8 cellular contexts compared by ENCODE assay signal in genomic region chr17:32445075-32445427, GRCh38. TPM values are rescaled to one million over a fixed set of nuclear protein-coding genes. Genes with fewer than 3 reads are reported as not detected.
DNase-seq lines count a peak whose midpoint lies in the region; ATAC-seq, FAIRE-seq and TF ChIP-seq lines count a peak whose summit lies in the region.

No MANE protein-coding gene starts in this region.

- peak; percentile 15 for ATAC-seq in HG02571 (IDR thresholded peaks at IDR 0.05; ENCODE audit: unreplicated experiment)
- peak; percentile 73 for ATAC-seq in K562

- H2AFZ ChIP-seq in K562 (ENCODE audit: low read depth, low read length), result peak overlapping the region; percentile 88

- POLR2A ChIA-PET in K562 (lab: Yijun Ruan, JAX), result interaction anchor here (0.6 to 1.6 kb wide), 8 partner anchors 17 to 814 kb away, joined by 3 to 8 read pairs (median 4); no protein-coding TSS in a partner anchor

- H3K36me3 ChIP-seq in K562 (ENCODE audit: control insufficient read depth, insufficient read depth, low read length), result peaks cover 53% of the 10 kb centered on the region

- peak overlapping the region; percentile 99 for H3K4me3 ChIP-seq in K562

- TF ChIP-seq POLR2A in K562 (conservative IDR thresholded peaks at IDR 0.05), result no peak

- TF ChIP-seq RAD21 in K562 (CRISPR knock-in tag; conservative IDR thresholded peaks at IDR 0.05 in 1 of 2, IDR thresholded peaks at IDR 0.05 in 1 of 2), result no peak

- intact Hi-C loops in K562 (cut with micrococcal nuclease), result loop anchor here (2.0 to 10.0 kb wide), 2 partner anchors 70 to 102 kb away; partner anchors contain the start of gene C17orf75

- H4K20me1 ChIP-seq in K562 (replicated peaks; ENCODE audit: control insufficient read depth, insufficient read depth, low read length), result peaks cover 8% of the 10 kb centered on the region; the same call in 1 of the 2 replicates

- H3K79me2 ChIP-seq in K562 (ENCODE audit: control insufficient read depth, insufficient read depth, low read length), result peaks cover 60% of the 10 kb centered on the region

- TF ChIP-seq CTCF in K562 (IDR thresholded peaks at IDR 0.05 in 2 of 3, conservative IDR thresholded peaks at IDR 0.05 in 1 of 3; ENCODE audit: insufficient read depth in 2 of 3, low read depth in 1 of 3, low read length in 3 of 3), result 0 out of 6 replicates have a peak, but pooled peaks of 1 of the 3 experiments have one; percentile 9

- peak overlapping the region; percentile 94 for H3K4me2 ChIP-seq in K562 (ENCODE audit: insufficient read depth, low read length)

- BruUV-seq in K562 (replicated peaks; lab: Mats Ljungman, UMichigan), result no TSS peak

- under 1% methylated on average over 15 of the region's 15 CpGs for WGBS in K562 (ENCODE audit: insufficient coverage, low coverage, missing lambda C conversion rate)

- peak; percentile 77 for DNase-seq in EH (ENCODE audit: low read depth)
- peak; percentile 15 for DNase-seq in RPMI8226
- peak; percentile 24 to 71 (median 39) for DNase-seq in K562 (ENCODE audit: extremely low read depth in 1 of 4, low spot score in 3 of 4)
- DNase-seq in iris pigment epithelial cell (ENCODE audit: low read depth), result peak; percentile 82
- DNase-seq in stimulated activated CD4-positive, alpha-beta T cell treated with anti-CD3 and anti-CD28 coated beads, Interleukin-12 subunit alpha, Interleukin-12 subunit beta, amount 100 ng/mL, for 48 hours (ENCODE audit: low read depth in 2 of 3, low spot score in 1 of 3), result peak; percentile 6 to 22 (median 21)
- no peak for DNase-seq in GDM1 (lab: John Stamatoyannopoulos, UW)
- DNase-seq in KG1 (lab: John Stamatoyannopoulos, UW), result no peak

- no peaks in the 10 kb centered on the region for H3K27me3 ChIP-seq in K562 (ENCODE audit: control insufficient read depth in 2 of 2, insufficient read depth in 2 of 2, low read length in 2 of 2)

- CTCF ChIA-PET in K562 (lab: Yijun Ruan, JAX; ENCODE audit: low intra/inter-chr PET ratio), result no interaction called here

- H3K9me1 ChIP-seq in K562 (ENCODE audit: control insufficient read depth, insufficient read depth, low read length), result no peaks in the 10 kb centered on the region

- H3K9ac ChIP-seq in K562 (ENCODE audit: insufficient read depth in 1 of 2, low read depth in 2 of 2, low read length in 2 of 2), result peak overlapping the region; percentile 98 to 99

- peaks cover 11 to 17% of the 10 kb centered on the region in 2 experiments; a peak in 4 of 5 replicates for H3K4me1 ChIP-seq in K562 (replicated peaks in 1 of 2; ENCODE audit: control insufficient read depth in 2 of 2, insufficient read depth in 2 of 2, low read length in 2 of 2)

- H3K9me3 ChIP-seq in K562 (replicated peaks; ENCODE audit: control insufficient read depth, insufficient read depth, low read depth, low read length), result no peaks in the 10 kb centered on the region

- no peak for TF ChIP-seq EP300 in K562 (IDR thresholded peaks at IDR 0.05; ENCODE audit: low read length)

- peak; percentile 67 for FAIRE-seq in K562 (lab: Jason Lieb, UNC)

- in situ Hi-C loops in K562 (cut with MboI), result no loop called here

- H3K27ac ChIP-seq in K562 (ENCODE audit: extremely low read depth, low read depth, low read length), result peak overlapping the region; percentile 95

TF ChIP-seq in K562, 482 proteins besides CTCF, POLR2A, EP300 and RAD21 (continues in another document):
- no peak for TF ChIP-seq ZNF212 (CRISPR knock-in tag; IDR thresholded peaks at IDR 0.05)
- no peak for TF ChIP-seq MTA1 (IDR thresholded peaks at IDR 0.05; ENCODE audit: borderline replicate concordance)
- TF ChIP-seq, protein P1, sequence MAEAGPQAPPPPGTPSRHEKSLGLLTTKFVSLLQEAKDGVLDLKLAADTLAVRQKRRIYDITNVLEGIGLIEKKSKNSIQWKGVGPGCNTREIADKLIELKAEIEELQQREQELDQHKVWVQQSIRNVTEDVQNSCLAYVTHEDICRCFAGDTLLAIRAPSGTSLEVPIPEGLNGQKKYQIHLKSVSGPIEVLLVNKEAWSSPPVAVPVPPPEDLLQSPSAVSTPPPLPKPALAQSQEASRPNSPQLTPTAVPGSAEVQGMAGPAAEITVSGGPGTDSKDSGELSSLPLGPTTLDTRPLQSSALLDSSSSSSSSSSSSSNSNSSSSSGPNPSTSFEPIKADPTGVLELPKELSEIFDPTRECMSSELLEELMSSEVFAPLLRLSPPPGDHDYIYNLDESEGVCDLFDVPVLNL (CRISPR knock-in tag; IDR thresholded peaks at IDR 0.05; ENCODE audit: low read depth), result no peak
- TF ChIP-seq CEBPZ (IDR thresholded peaks at IDR 0.05; ENCODE audit: borderline replicate concordance, low read depth, low read length), result no peak
- no peak for TF ChIP-seq ZNF785 (CRISPR knock-in tag; IDR thresholded peaks at IDR 0.05)
- TF ChIP-seq SIN3A (IDR thresholded peaks at IDR 0.05; ENCODE audit: borderline replicate concordance in 2 of 2, control insufficient read depth in 1 of 2, low read depth in 2 of 2, low read length in 2 of 2), result peak; percentile 8 to 53; a peak in 2 of 4 replicates
- TF ChIP-seq SP2 (IDR thresholded peaks at IDR 0.05; ENCODE audit: extremely low read depth, low read depth, low read length, poor library complexity, severe bottlenecking), result no peak
- no peak for TF ChIP-seq CBFA2T2 (conservative IDR thresholded peaks at IDR 0.05)
- no peak for TF ChIP-seq PHF20 (IDR thresholded peaks at IDR 0.05; ENCODE audit: partially characterized antibody)
- no peak for TF ChIP-seq ZNF583 (CRISPR knock-in tag; IDR thresholded peaks at IDR 0.05)

RNA-seq across cellular contexts. Expression of gene PSMD11, which starts 0.7 kb away (rescaled TPM):
- 182 and 249 TPM in 2 replicates for total RNA-seq in K562 (2011; cell fraction: chromatin; rRNA removed; ENCODE audit: low replicate concordance)
- 104 and 110 TPM in 2 replicates for total RNA-seq in K562 (2011; cell fraction: nucleolus; rRNA removed)
- total RNA-seq in K562 (2011; cell fraction: nucleoplasm; rRNA removed), result 139 and 186 TPM in 2 replicates
- 77.1 and 104 TPM in 2 replicates for total RNA-seq in K562 (2014; rRNA removed)
- total RNA-seq in K562 (2014; rRNA removed; fragmentation: Illumina TruSeq; extraction: Trizol), result 118 and 128 TPM in 2 replicates
- total RNA-seq in K562 (2015; rRNA removed; fragmentation: Illumina TruSeq; extraction: Trizol), result 109 and 127 TPM in 2 replicates
- 169 and 171 TPM in 2 replicates for total RNA-seq in K562 (2021)
- 97.6 and 185 TPM in 2 replicates for polyA plus RNA-seq in K562 (2011; rRNA removed)
- 51.9 and 80.2 TPM in 2 replicates for polyA plus RNA-seq in K562 (2011; cell fraction: cytosol; rRNA removed)
- polyA plus RNA-seq in K562 (2011; cell fraction: nucleus; rRNA removed), result 56.7 and 72.5 TPM in 2 replicates
- polyA plus RNA-seq in K562 (2012), result 51.5 and 151 TPM in 2 replicates
- 125 and 137 TPM in 2 replicates for polyA plus RNA-seq in K562 (2014; fragmentation: Illumina TruSeq; extraction: Trizol)
- polyA plus RNA-seq in K562 (2014; fragmentation: Nextera tagmentation; extraction: Ambion mirVana), result 100 to 1,000 TPM; 316 to 378 TPM
- 142 and 158 TPM in 2 replicates for polyA plus RNA-seq in K562 (2014; rRNA removed)
- polyA minus RNA-seq in K562 (2011; rRNA and poly(A)+ RNA removed), result 138 and 285 TPM in 2 replicates
- polyA minus RNA-seq in K562 (2011; cell fraction: cytosol; rRNA and poly(A)+ RNA removed), result 46.8 and 99.5 TPM in 2 replicates
- 52.4 and 62.1 TPM in 2 replicates for polyA minus RNA-seq in K562 (2011; cell fraction: nucleus; rRNA and poly(A)+ RNA removed)

RNA-seq across cellular contexts. Expression of gene CDK5R1, which starts 41.7 kb away (rescaled TPM):
- total RNA-seq in K562 (2011; cell fraction: chromatin; rRNA removed; ENCODE audit: low replicate concordance), result 4.2 and 6.9 TPM in 2 replicates
- 5.5 and 5.9 TPM in 2 replicates for total RNA-seq in K562 (2011; cell fraction: nucleolus; rRNA removed)
- total RNA-seq in K562 (2011; cell fraction: nucleoplasm; rRNA removed), result 3.9 and 4.9 TPM in 2 replicates
- 2.5 and 3.1 TPM in 2 replicates for total RNA-seq in K562 (2014; rRNA removed)
- 1.9 and 2.3 TPM in 2 replicates for total RNA-seq in K562 (2014; rRNA removed; fragmentation: Illumina TruSeq; extraction: Trizol)
- total RNA-seq in K562 (2015; rRNA removed; fragmentation: Illumina TruSeq; extraction: Trizol), result 2.6 and 3.1 TPM in 2 replicates
- total RNA-seq in K562 (2021), result 4.5 and 4.8 TPM in 2 replicates
- polyA plus RNA-seq in K562 (2011; rRNA removed), result 0.79 and 1.4 TPM in 2 replicates
- polyA plus RNA-seq in K562 (2011; cell fraction: cytosol; rRNA removed), result 0.66 and 1.7 TPM in 2 replicates
- 2.0 and 5.0 TPM in 2 replicates for polyA plus RNA-seq in K562 (2011; cell fraction: nucleus; rRNA removed)
- 1.1 and 2.1 TPM in 2 replicates for polyA plus RNA-seq in K562 (2012)
- 2.4 TPM in 2 replicates for polyA plus RNA-seq in K562 (2014; fragmentation: Illumina TruSeq; extraction: Trizol)
- polyA plus RNA-seq in K562 (2014; fragmentation: Nextera tagmentation; extraction: Ambion mirVana), result under 1 TPM; 0.10 to 0.20 TPM
- 1.8 and 2.0 TPM in 2 replicates for polyA plus RNA-seq in K562 (2014; rRNA removed)
- polyA minus RNA-seq in K562 (2011; rRNA and poly(A)+ RNA removed), result 0.72 and 1.6 TPM in 2 replicates
- polyA minus RNA-seq in K562 (2011; cell fraction: cytosol; rRNA and poly(A)+ RNA removed), result 1.5 and 2.0 TPM in 2 replicates
- 2.3 and 3.9 TPM in 2 replicates for polyA minus RNA-seq in K562 (2011; cell fraction: nucleus; rRNA and poly(A)+ RNA removed)

Comparison
In these comparisons a context has a peak if more than half of its experiments do, and no peak if none do; other contexts are left out.
1. DNase-seq: peak in EH (single experiment), RPMI8226 (single experiment), K562 (4 of 4), iris pigment epithelial cell (single experiment) and stimulated activated CD4-positive, alpha-beta T cell treated with anti-CD3 and anti-CD28 coated beads, Interleukin-12 subunit alpha, Interleukin-12 subunit beta, amount 100 ng/mL, for 48 hours (3 of 3); none in GDM1 (single experiment) and KG1 (single experiment).